Comparison of ENCODE assay signal across 2 cellular contexts in genomic region chr21:33383056-33383888, GRCh38.
TF ChIP-seq lines count a peak whose summit lies in the region.

No MANE protein-coding gene starts in this region.

TF ChIP-seq in IMR-90, 13 proteins besides CTCF, POLR2A, EP300 and RAD21 (continued from another document):
- TF ChIP-seq ELK1 (IDR thresholded peaks at IDR 0.05; ENCODE audit: borderline replicate concordance, low read depth, low read length), result no peak
- TF ChIP-seq SMC3 (IDR thresholded peaks at IDR 0.05; ENCODE audit: low read depth, low read length), result no peak
- peak; percentile 61; the same call in 1 of the 2 replicates for TF ChIP-seq MXI1 (IDR thresholded peaks at IDR 0.05; ENCODE audit: borderline replicate concordance, low read depth, low read length)
- TF ChIP-seq USF2 (IDR thresholded peaks at IDR 0.05; ENCODE audit: low read depth, low read length), result peak; percentile 96
- TF ChIP-seq FOS (IDR thresholded peaks at IDR 0.05; ENCODE audit: low read depth, low read length), result peak; percentile 84
- TF ChIP-seq BHLHE40 (IDR thresholded peaks at IDR 0.05; ENCODE audit: low read depth, low read length), result peak; percentile 92
- no peak for TF ChIP-seq RFX5 (IDR thresholded peaks at IDR 0.05; ENCODE audit: low read depth, low read length)
- TF ChIP-seq MAZ (IDR thresholded peaks at IDR 0.05; ENCODE audit: borderline replicate concordance, low read depth, low read length), result 0 out of 2 replicates have a peak, but pooled peaks have one; percentile 11
- TF ChIP-seq MAFK (IDR thresholded peaks at IDR 0.05; ENCODE audit: low read depth, low read length), result no peak
- peak; percentile 66; the same call in 1 of the 2 replicates for TF ChIP-seq NFE2L2 (IDR thresholded peaks at IDR 0.05; ENCODE audit: low read depth, low read length)
TF ChIP-seq in IMR-90: peak in this region for 6.

TF ChIP-seq in WTC11, 78 proteins besides CTCF, POLR2A, EP300 and RAD21 (continued from another document):
- no peak for TF ChIP-seq ARID4B (CRISPR knock-in tag; IDR thresholded peaks at IDR 0.05; ENCODE audit: borderline replicate concordance)
